ENCODE assay signal across 32 cellular contexts in the genomic region with DNA sequence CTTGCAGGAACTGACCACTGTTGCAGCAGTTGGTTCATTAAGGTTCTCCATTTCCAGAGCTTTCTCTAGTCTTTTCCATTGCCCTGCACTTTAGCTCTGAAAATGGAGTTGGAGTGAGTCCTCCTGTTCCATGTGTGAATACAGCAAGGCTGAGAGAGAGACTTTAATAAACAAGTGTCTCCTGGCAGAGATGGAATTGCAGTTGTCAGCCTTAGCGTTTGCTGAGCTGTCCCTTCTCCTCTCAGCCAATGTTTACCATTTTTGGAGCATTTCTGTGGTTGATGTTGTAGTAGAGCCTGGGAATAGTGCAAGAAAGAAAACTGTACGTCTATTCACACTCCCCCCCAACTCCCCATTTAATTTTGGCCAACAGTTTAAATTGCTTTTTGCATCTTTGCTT. TPM values are rescaled to one million over a fixed set of nuclear protein-coding genes. Genes with fewer than 3 reads are reported as not detected.
DNase-seq lines count a peak whose midpoint lies in the region; ATAC-seq and TF ChIP-seq lines count a peak whose summit lies in the region.
"Had no signal": no experiment of that assay in that cellular context is flagged by ENCODE, and none has a peak within 500 bp of the region (broad histone marks: within the 10 kb centered on the region; RNA-seq: fewer than 3 reads in every experiment).

No MANE protein-coding gene starts in this region.

- peaks cover 0 to 14% of the 10 kb centered on the region in 2 donors for H3K36me3 ChIP-seq in vagina

- no peak overlapping the region for H3K4me3 Mint-ChIP-seq in activated T-helper 2 cell treated with anti-CD3 and anti-CD28 coated beads, Interferon-gamma antibody, Interleukin-2, Interleukin-4, amounts not matched to agents 10 μg/mL and 5 μg/mL and 100 μg/mL, durations not matched to agents 14 hours and 24 hours and 36 hours (ENCODE audit: low read depth)
- H3K4me3 Mint-ChIP-seq: activated T-cell treated with anti-CD3 and anti-CD28 coated beads, Interleukin-2, amount 50 U/mL, for 72 hours; T-helper 17 cell had no signal

- no peak for TF ChIP-seq POLR2A in vagina (IDR thresholded peaks at IDR 0.05)

- ATAC-seq in HG03342 (IDR thresholded peaks at IDR 0.05; ENCODE audit: unreplicated experiment) = no peak
- ATAC-seq: activated CD4-positive, CD25-positive, alpha-beta regulatory T cell treated with anti-CD3 and anti-CD28 coated beads, Interleukin-2, amount 50 U/mL, for 24 hours; activated T-cell treated with anti-CD3 and anti-CD28 coated beads, Interleukin-2, amount 50 U/mL, for 72 hours; left ventricle myocardium superior; right lobe of liver; T-helper 17 cell had no signal

- no peaks in the 10 kb centered on the region for H3K9me3 Mint-ChIP-seq in activated T-helper 2 cell treated with anti-CD3 and anti-CD28 coated beads, Interferon-gamma antibody, Interleukin-2, Interleukin-4, amounts not matched to agents 10 μg/mL and 5 μg/mL and 100 μg/mL, durations not matched to agents 14 hours and 24 hours and 36 hours
- H3K9me3 Mint-ChIP-seq: activated T-cell treated with anti-CD3 and anti-CD28 coated beads, Interleukin-2, amount 50 U/mL, for 72 hours had no signal

- intact Hi-C loops in vagina (cut with DNase I) = no loop called here
- intact Hi-C loops in activated T-helper 2 cell treated with anti-CD3 and anti-CD28 coated beads, Interferon-gamma antibody, Interleukin-2, Interleukin-4, amounts not matched to agents 10 μg/mL and 5 μg/mL and 100 μg/mL, durations not matched to agents 14 hours and 24 hours and 36 hours (cut with micrococcal nuclease) = no loop called here

- TF ChIP-seq CTCF in choroid plexus epithelial cell (conservative IDR thresholded peaks at IDR 0.05; ENCODE audit: low read depth, low read length) (no peak), vagina (IDR thresholded peaks at IDR 0.05) (no peak)

- H3K27me3 ChIP-seq in vagina = no peaks in the 10 kb centered on the region
- H3K27me3 ChIP-seq: brain microvascular endothelial cell, dorsolateral prefrontal cortex, right lobe of liver, stomach, tibial artery had no signal

- DNase-seq in H4 (ENCODE audit: low spot score) = peak; percentile 10
- peak; percentile 22 for DNase-seq in choroid plexus epithelial cell (ENCODE audit: low read depth)
- peak; percentile 59 for DNase-seq in iris pigment epithelial cell (ENCODE audit: low read depth)
- DNase-seq in RKO (ENCODE audit: low spot score) = no peak
- no peak for DNase-seq in vagina (ENCODE audit: extremely low spot score in 2 of 2)
- no peak for DNase-seq in activated T-helper 2 cell treated with anti-CD3 and anti-CD28 coated beads, Interferon-gamma antibody, Interleukin-2, Interleukin-4, amounts not matched to agents 10 μg/mL and 5 μg/mL and 100 μg/mL, durations not matched to agents 14 hours and 24 hours and 36 hours (ENCODE audit: low spot score)
- DNase-seq: activated CD4-positive, alpha-beta T cell treated with anti-CD3 and anti-CD28 coated beads, Interleukin-2, amount 50 U/mL, for 4 hours; activated naive CD4-positive, alpha-beta T cell; activated T-cell treated with anti-CD3 and anti-CD28 coated beads, Interleukin-2, amount 50 U/mL, for 72 hours; brain microvascular endothelial cell; Calu3; cerebellar nuclear complex; DMS79 treated with DMSO at 0.1 percent for 48 hours; dorsolateral prefrontal cortex; glutamatergic neuron; GOT3; kidney; left ventricle myocardium superior; NCI-H1417; NCI-H2029; NCI-H526; right lobe of liver; SK-N-SH; stimulated activated CD4-positive, alpha-beta T cell treated with anti-CD3 and anti-CD28 coated beads, Interleukin-4, amount 100 ng/mL, for 1 hour; stomach; T-helper 17 cell; tibial artery had no signal

- peaks cover 9% of the 10 kb centered on the region for H3K4me1 Mint-ChIP-seq in activated T-helper 2 cell treated with anti-CD3 and anti-CD28 coated beads, Interferon-gamma antibody, Interleukin-2, Interleukin-4, amounts not matched to agents 10 μg/mL and 5 μg/mL and 100 μg/mL, durations not matched to agents 14 hours and 24 hours and 36 hours (ENCODE audit: low read depth)

- H3K36me3 Mint-ChIP-seq in activated T-helper 2 cell treated with anti-CD3 and anti-CD28 coated beads, Interferon-gamma antibody, Interleukin-2, Interleukin-4, amounts not matched to agents 10 μg/mL and 5 μg/mL and 100 μg/mL, durations not matched to agents 14 hours and 24 hours and 36 hours (ENCODE audit: low read depth) = peaks cover 46% of the 10 kb centered on the region

- H3K27me3 Mint-ChIP-seq in activated T-helper 2 cell treated with anti-CD3 and anti-CD28 coated beads, Interferon-gamma antibody, Interleukin-2, Interleukin-4, amounts not matched to agents 10 μg/mL and 5 μg/mL and 100 μg/mL, durations not matched to agents 14 hours and 24 hours and 36 hours (ENCODE audit: low read depth) = no peaks in the 10 kb centered on the region
- H3K27me3 Mint-ChIP-seq: T-helper 17 cell had no signal

- peaks cover 18% of the 10 kb centered on the region for H3K4me1 ChIP-seq in vagina
- H3K4me1 ChIP-seq: right lobe of liver had no signal

- no peaks in the 10 kb centered on the region for H3K9me3 ChIP-seq in vagina
- H3K9me3 ChIP-seq: right lobe of liver, SK-N-SH, stomach, tibial artery had no signal

- no peak overlapping the region for H3K4me3 ChIP-seq in choroid plexus epithelial cell (ENCODE audit: low read depth, low read length)
- no peak overlapping the region for H3K4me3 ChIP-seq in vagina
- H3K4me3 ChIP-seq: dorsolateral prefrontal cortex, right lobe of liver, stomach, tibial artery had no signal

- no peak overlapping the region for H3K27ac Mint-ChIP-seq in activated T-helper 2 cell treated with anti-CD3 and anti-CD28 coated beads, Interferon-gamma antibody, Interleukin-2, Interleukin-4, amounts not matched to agents 10 μg/mL and 5 μg/mL and 100 μg/mL, durations not matched to agents 14 hours and 24 hours and 36 hours
- H3K27ac Mint-ChIP-seq: activated T-cell treated with anti-CD3 and anti-CD28 coated beads, Interleukin-2, amount 50 U/mL, for 72 hours had no signal

- H3K27ac ChIP-seq in vagina = no peak overlapping the region
- H3K27ac ChIP-seq: brain microvascular endothelial cell, HL-60, KMS-11, right lobe of liver, stomach, tibial artery had no signal

RNA-seq across cellular contexts. Expression of a gene that starts 7.5 kb away (rescaled TPM):
- total RNA-seq in H4 (2014; rRNA removed; shearing (Covaris generic)) = not detected in 2 replicates
- not detected for total RNA-seq in vagina
- total RNA-seq in activated T-helper 2 cell treated with anti-CD3 and anti-CD28 coated beads, Interferon-gamma antibody, Interleukin-2, Interleukin-4, amounts not matched to agents 10 μg/mL and 5 μg/mL and 100 μg/mL, durations not matched to agents 14 hours and 24 hours and 36 hours = not detected in 2 replicates
- total RNA-seq: activated T-cell treated with anti-CD3 and anti-CD28 coated beads, Interleukin-2, amount 50 U/mL, for 72 hours; Calu3; kidney; left ventricle myocardium superior; posterior vena cava; right lobe of liver; stomach; T-helper 17 cell had no signal

RNA-seq across cellular contexts. Expression of a gene that starts 7.5 kb away (rescaled TPM):
- 5.0 and 7.4 TPM in 2 replicates for total RNA-seq in H4 (2014; rRNA removed; shearing (Covaris generic))
- total RNA-seq in vagina = 30.0 TPM
- 16.2 and 16.9 TPM in 2 replicates for total RNA-seq in activated T-helper 2 cell treated with anti-CD3 and anti-CD28 coated beads, Interferon-gamma antibody, Interleukin-2, Interleukin-4, amounts not matched to agents 10 μg/mL and 5 μg/mL and 100 μg/mL, durations not matched to agents 14 hours and 24 hours and 36 hours

Comparison
In these comparisons a context has a peak if more than half of its experiments do, and no peak if none do; other contexts are left out.
1. DNase-seq: peak in H4 (single experiment), choroid plexus epithelial cell (single experiment) and iris pigment epithelial cell (single experiment); none in RKO (single experiment), vagina (0 of 2) and activated T-helper 2 cell treated with anti-CD3 and anti-CD28 coated beads, Interferon-gamma antibody, Interleukin-2, Interleukin-4, amounts not matched to agents 10 μg/mL and 5 μg/mL and 100 μg/mL, durations not matched to agents 14 hours and 24 hours and 36 hours (single experiment).